Comparison of ENCODE assay signal across 19 cellular contexts in the genomic region with DNA sequence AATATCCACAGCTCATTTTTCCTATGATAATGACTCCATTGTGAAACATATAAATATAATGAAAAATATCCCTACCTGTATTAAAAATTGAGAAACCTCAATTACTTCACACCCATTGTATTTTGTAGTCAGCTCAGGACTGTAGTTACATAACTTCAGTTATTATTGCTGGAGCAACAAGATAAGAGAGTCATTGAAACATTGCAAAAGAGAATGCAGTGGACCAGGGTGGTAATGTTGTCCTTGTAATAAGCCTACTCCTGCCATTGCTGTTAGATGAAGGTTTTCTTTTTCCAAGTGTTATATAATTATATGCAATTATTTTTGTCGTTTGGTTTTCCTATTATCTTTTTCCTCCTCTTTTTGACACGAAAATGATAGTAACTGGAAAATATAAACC.
DNase-seq lines count a peak whose midpoint lies in the region; ATAC-seq and TF ChIP-seq lines count a peak whose summit lies in the region.
"Had no signal": no experiment of that assay in that cellular context is flagged by ENCODE, and none has a peak within 500 bp of the region (broad histone marks: within the 10 kb centered on the region; RNA-seq: fewer than 3 reads in every experiment).

No MANE protein-coding gene starts in this region.

- no peak for TF ChIP-seq EP300 in SK-N-SH (IDR thresholded peaks at IDR 0.05; ENCODE audit: borderline replicate concordance in 1 of 2, low read depth in 1 of 2, low read length in 1 of 2)

- DNase-seq in SK-N-SH (no peak), astrocyte of the hippocampus (ENCODE audit: low read depth, low spot score) (peak; percentile 22), left ventricle myocardium superior (no peak), smooth muscle cell (lab: John Stamatoyannopoulos, UW; ENCODE audit: unreplicated experiment) (no peak), GOT3 (lab: John Stamatoyannopoulos, UW) (no peak), C1 segment of cervical spinal cord (lab: John Stamatoyannopoulos, UW) (no peak)
- no peak for DNase-seq in naive thymus-derived CD8-positive, alpha-beta T cell
- DNase-seq: activated B cell treated with CpG ODN at 0.5 μM for 24 hours; DMS79; MM.1S; naive thymus-derived CD4-positive, alpha-beta T cell; NCI-H2081 treated with DMSO at 0.1 percent for 48 hours; NCI-H82; stimulated activated CD4-positive, alpha-beta T cell treated with anti-CD3 and anti-CD28 coated beads, Interleukin-15, amount 100 ng/mL, for 24 hours; stimulated activated naive CD8-positive, alpha-beta T cell treated with anti-CD3 and anti-CD28 coated beads, Interleukin-15, Interleukin-2, amounts not matched to agents 100 U/mL and 50 U/mL, for 24 hours; T-helper 2 cell had no signal

- H3F3A ChIP-seq in SK-N-SH (replicated peaks; ENCODE audit: insufficient read depth) (peaks cover 11% of the 10 kb centered on the region), smooth muscle cell (ENCODE audit: low read depth) (peaks cover 9% of the 10 kb centered on the region)

- no peaks in the 10 kb centered on the region for H3K4me1 Mint-ChIP-seq in naive thymus-derived CD8-positive, alpha-beta T cell
- H3K4me1 Mint-ChIP-seq: activated B cell treated with CpG ODN at 0.5 μM for 24 hours; naive thymus-derived CD4-positive, alpha-beta T cell had no signal

- WGBS in SK-N-SH (ENCODE audit: low lambda C conversion rate), result 81% methylated on average over 2 of the region's 2 CpGs
- WGBS in smooth muscle cell (ENCODE audit: low lambda C conversion rate), result 82% methylated on average over 2 of the region's 2 CpGs

- no peak overlapping the region for H3K27ac Mint-ChIP-seq in naive thymus-derived CD8-positive, alpha-beta T cell
- H3K27ac Mint-ChIP-seq: activated B cell treated with CpG ODN at 0.5 μM for 24 hours; activated T-helper 1 cell treated with anti-CD3 and anti-CD28 coated beads, Interleukin-12 subunit alpha, Interleukin-12 subunit beta, Interleukin-2, Interleukin-4 antibody, amounts not matched to agents 30 ng/mL and 10 ng/mL and 1 ng/mL, durations not matched to agents 14 hours and 24 hours and 36 hours; naive thymus-derived CD4-positive, alpha-beta T cell; type B pancreatic cell had no signal

- H3K4me3 ChIP-seq in SK-N-SH (ENCODE audit: low read depth in 2 of 2, low read length in 1 of 2), result no peak overlapping the region
- no peak overlapping the region for H3K4me3 ChIP-seq in smooth muscle cell

- H2AFZ ChIP-seq in SK-N-SH (ENCODE audit: low read depth), result no peak overlapping the region; the same call in 1 of the 2 replicates
- H2AFZ ChIP-seq in smooth muscle cell (ENCODE audit: low read depth), result no peak overlapping the region

- H3K27me3 ChIP-seq in SK-N-SH (ENCODE audit: insufficient read depth), result no peaks in the 10 kb centered on the region
- no peaks in the 10 kb centered on the region for H3K27me3 ChIP-seq in smooth muscle cell (ENCODE audit: low read depth)

- no peaks in the 10 kb centered on the region for H3K79me2 ChIP-seq in SK-N-SH (ENCODE audit: insufficient read depth)
- no peaks in the 10 kb centered on the region for H3K79me2 ChIP-seq in smooth muscle cell (ENCODE audit: low read depth)

- no peak for ATAC-seq in SK-N-SH treated with all-trans-retinoic acid at 6 μM for 48 hours
- ATAC-seq in left ventricle myocardium superior, result peak; percentile 84
- ATAC-seq in naive thymus-derived CD8-positive, alpha-beta T cell, result no peak
- ATAC-seq: naive thymus-derived CD4-positive, alpha-beta T cell; stimulated activated naive CD8-positive, alpha-beta T cell treated with anti-CD3 and anti-CD28 coated beads, Interleukin-15, Interleukin-2, amounts not matched to agents 100 U/mL and 50 U/mL, for 24 hours had no signal

- H3K4me1 ChIP-seq in SK-N-SH (ENCODE audit: control insufficient read depth in 1 of 2, insufficient read depth in 2 of 2, low read depth in 1 of 2, low read length in 1 of 2), result no peaks in the 10 kb centered on the region; a peak in 1 of 4 replicates
- peaks cover 9% of the 10 kb centered on the region for H3K4me1 ChIP-seq in smooth muscle cell (ENCODE audit: low read depth)

- no peaks in the 10 kb centered on the region for H3K36me3 Mint-ChIP-seq in naive thymus-derived CD8-positive, alpha-beta T cell
- H3K36me3 Mint-ChIP-seq: naive thymus-derived CD4-positive, alpha-beta T cell had no signal

- no peaks in the 10 kb centered on the region for H3K9me3 ChIP-seq in SK-N-SH
- H3K9me3 ChIP-seq in smooth muscle cell (replicated peaks; ENCODE audit: low read depth), result no peaks in the 10 kb centered on the region

- H3K36me3 ChIP-seq in SK-N-SH (replicated peaks in 1 of 2; ENCODE audit: control insufficient read depth in 1 of 2, insufficient read depth in 2 of 2, low read length in 1 of 2), result peaks cover 5 to 6% of the 10 kb centered on the region in 2 experiments
- no peaks in the 10 kb centered on the region for H3K36me3 ChIP-seq in smooth muscle cell (ENCODE audit: low read depth)

- intact Hi-C loops in left ventricle myocardium superior (cut with micrococcal nuclease), result no loop called here

- no peaks in the 10 kb centered on the region for H3K9me3 Mint-ChIP-seq in naive thymus-derived CD8-positive, alpha-beta T cell
- H3K9me3 Mint-ChIP-seq: activated B cell treated with CpG ODN at 0.5 μM for 24 hours; activated T-helper 1 cell treated with anti-CD3 and anti-CD28 coated beads, Interleukin-12 subunit alpha, Interleukin-12 subunit beta, Interleukin-2, Interleukin-4 antibody, amounts not matched to agents 30 ng/mL and 10 ng/mL and 1 ng/mL, durations not matched to agents 14 hours and 24 hours and 36 hours had no signal

- H3K4me3 Mint-ChIP-seq in naive thymus-derived CD8-positive, alpha-beta T cell, result no peak overlapping the region
- H3K4me3 Mint-ChIP-seq: activated B cell treated with CpG ODN at 0.5 μM for 24 hours; activated T-helper 1 cell treated with anti-CD3 and anti-CD28 coated beads, Interleukin-12 subunit alpha, Interleukin-12 subunit beta, Interleukin-2, Interleukin-4 antibody, amounts not matched to agents 30 ng/mL and 10 ng/mL and 1 ng/mL, durations not matched to agents 14 hours and 24 hours and 36 hours; naive thymus-derived CD4-positive, alpha-beta T cell; type B pancreatic cell had no signal

- H3K9me2 ChIP-seq in SK-N-SH, result no peaks in the 10 kb centered on the region

- H3K4me2 ChIP-seq in SK-N-SH (peak overlapping the region; percentile 13; the same call in 1 of the 2 replicates), smooth muscle cell (peak overlapping the region; percentile 38)

- peaks cover 0 to 3% (median 0%) of the 10 kb centered on the region in 5 donors for H3K27me3 Mint-ChIP-seq in naive thymus-derived CD8-positive, alpha-beta T cell
- H3K27me3 Mint-ChIP-seq: activated B cell treated with CpG ODN at 0.5 μM for 24 hours; naive thymus-derived CD4-positive, alpha-beta T cell; type B pancreatic cell had no signal

- TF ChIP-seq CTCF in SK-N-SH (IDR thresholded peaks at IDR 0.05) (no peak), smooth muscle cell (IDR thresholded peaks at IDR 0.05; ENCODE audit: borderline replicate concordance, insufficient read depth, poor library complexity, severe bottlenecking) (no peak)

- POLR2A ChIA-PET in SK-N-SH (lab: Yijun Ruan, JAX), result no interaction called here
- POLR2A ChIA-PET in naive thymus-derived CD8-positive, alpha-beta T cell (lab: Charles Lee), result no interaction called here

- no peak for TF ChIP-seq RAD21 in SK-N-SH (IDR thresholded peaks at IDR 0.05; ENCODE audit: low read length)

- CTCF ChIA-PET in SK-N-SH (lab: Yijun Ruan, JAX), result no interaction called here

- peak overlapping the region; percentile 35; the same call in 1 of the 2 replicates for H3K9ac ChIP-seq in SK-N-SH
- H3K9ac ChIP-seq in smooth muscle cell (ENCODE audit: low read depth), result peak overlapping the region; percentile 50

- no peaks in the 10 kb centered on the region for H4K20me1 ChIP-seq in SK-N-SH (ENCODE audit: insufficient read depth)
- no peaks in the 10 kb centered on the region for H4K20me1 ChIP-seq in smooth muscle cell (ENCODE audit: low read depth)

- H3K27ac ChIP-seq in SK-N-SH (ENCODE audit: low read depth in 2 of 2, low read length in 1 of 2), result peak overlapping the region in 1 of 2 experiments; percentile 88; a peak in 3 of 4 replicates
- peak overlapping the region; percentile 94 for H3K27ac ChIP-seq in smooth muscle cell (ENCODE audit: low read depth)

TF ChIP-seq in SK-N-SH treated with all-trans-retinoic acid at 6 μM for 48 hours, 23 proteins besides CTCF, POLR2A, EP300 and RAD21 (continues in another document):
- TF ChIP-seq ZFP30 (CRISPR knock-in tag; IDR thresholded peaks at IDR 0.05) (no peak), TSHZ2 (CRISPR knock-in tag; IDR thresholded peaks at IDR 0.05) (no peak), PPARA (CRISPR knock-in tag; IDR thresholded peaks at IDR 0.05; ENCODE audit: borderline replicate concordance) (no peak), ZC3H10 (CRISPR knock-in tag; IDR thresholded peaks at IDR 0.05) (no peak), RARB (CRISPR knock-in tag; IDR thresholded peaks at IDR 0.05) (no peak), ESRRG (CRISPR knock-in tag; IDR thresholded peaks at IDR 0.05) (no peak), SNAI2 (CRISPR knock-in tag; IDR thresholded peaks at IDR 0.05) (no peak), TCF4 (CRISPR knock-in tag; IDR thresholded peaks at IDR 0.05; ENCODE audit: borderline replicate concordance) (no peak)
